8 cellular contexts compared by ENCODE assay signal in genomic region chr5:177472460-177473441, GRCh38. TPM values are rescaled to one million over a fixed set of nuclear protein-coding genes. Genes with fewer than 3 reads are reported as not detected.
DNase-seq lines count a peak whose midpoint lies in the region; FAIRE-seq and TF ChIP-seq lines count a peak whose summit lies in the region.

No MANE protein-coding gene starts in this region.

- H3K27ac Mint-ChIP-seq in activated naive CD8-positive, alpha-beta T cell treated with anti-CD3 and anti-CD28 coated beads for 36 hours, result peak overlapping the region; percentile 89

- no peak for TF ChIP-seq CTCF in PC-9 (conservative IDR thresholded peaks at IDR 0.05)

- H3K4me1 ChIP-seq in PC-9 (replicated peaks; ENCODE audit: insufficient read depth) (peaks cover 22% of the 10 kb centered on the region), iPS-18a (ENCODE audit: control insufficient read depth, low read depth, low read length) (peaks cover 41% of the 10 kb centered on the region)

- H2AFZ ChIP-seq in PC-9, result 0 out of 2 replicates have a peak overlapping the region, but pooled peaks have one; percentile 63

- H3K79me2 ChIP-seq in PC-9 (ENCODE audit: low read depth), result peaks cover 21% of the 10 kb centered on the region; the same call in 1 of the 2 replicates

- H3K27me3 ChIP-seq in PC-9 (ENCODE audit: insufficient read depth, low read depth) (no peaks in the 10 kb centered on the region), iPS-18a (ENCODE audit: control insufficient read depth, insufficient read depth, low read length) (no peaks in the 10 kb centered on the region)

- TF ChIP-seq POLR2A in H54 (IDR thresholded peaks at IDR 0.05; ENCODE audit: low read depth, low read length), result peak; percentile 14; the same call in 1 of the 2 replicates

- H3F3A ChIP-seq in PC-9 (ENCODE audit: insufficient read depth, low read depth), result peaks cover 40% of the 10 kb centered on the region

- peaks cover 24% of the 10 kb centered on the region for H4K20me1 ChIP-seq in PC-9 (ENCODE audit: insufficient read depth)

- no peaks in the 10 kb centered on the region for H3K9me2 ChIP-seq in PC-9 (ENCODE audit: insufficient read depth)

- intact Hi-C loops in PC-9 (cut with micrococcal nuclease; ENCODE audit: unreplicated experiment), result no loop called here

- no peaks in the 10 kb centered on the region for H3K9me3 Mint-ChIP-seq in activated naive CD8-positive, alpha-beta T cell treated with anti-CD3 and anti-CD28 coated beads for 36 hours

- no peaks in the 10 kb centered on the region for H3K27me3 Mint-ChIP-seq in activated naive CD8-positive, alpha-beta T cell treated with anti-CD3 and anti-CD28 coated beads for 36 hours

- peaks cover 50% of the 10 kb centered on the region for H3K4me1 Mint-ChIP-seq in activated naive CD8-positive, alpha-beta T cell treated with anti-CD3 and anti-CD28 coated beads for 36 hours

- H3K9me3 ChIP-seq in PC-9 (ENCODE audit: insufficient read depth, low read depth), result no peaks in the 10 kb centered on the region
- no peaks in the 10 kb centered on the region for H3K9me3 ChIP-seq in iPS-18a (ENCODE audit: control insufficient read depth, low read depth, low read length)

- peak overlapping the region; percentile 97 for H3K4me2 ChIP-seq in PC-9

- POLR2A ChIA-PET in PC-9 (lab: Charles Lee; ENCODE audit: unreplicated experiment), result interaction anchor here (0.6 to 2.1 kb wide), 3 partner anchors 17 to 25 kb away, joined by 3 to 6 read pairs (median 5); no protein-coding TSS in a partner anchor

- peak overlapping the region; percentile 85 for H3K4me3 Mint-ChIP-seq in activated naive CD8-positive, alpha-beta T cell treated with anti-CD3 and anti-CD28 coated beads for 36 hours

- H3K36me3 Mint-ChIP-seq in activated naive CD8-positive, alpha-beta T cell treated with anti-CD3 and anti-CD28 coated beads for 36 hours, result peaks cover 16% of the 10 kb centered on the region

- H3K36me3 ChIP-seq in PC-9 (ENCODE audit: low read depth) (no peaks in the 10 kb centered on the region), iPS-18a (ENCODE audit: control insufficient read depth, low read depth, low read length) (peaks cover 27% of the 10 kb centered on the region)

- H3K4me3 ChIP-seq in PC-9, result peak overlapping the region; percentile 79
- peak overlapping the region; percentile 84 for H3K4me3 ChIP-seq in iPS-18a (ENCODE audit: low read length)

- no TSS peak for BruUV-seq in PC-9 (replicated peaks; lab: Mats Ljungman, UMichigan)

- CTCF ChIA-PET in PC-9 (lab: Charles Lee), result interaction anchor here (0.7 to 1.1 kb wide), 2 partner anchors 13 to 15 kb away, joined by 3 read pairs; no protein-coding TSS in a partner anchor

- FAIRE-seq in H54 (lab: Jason Lieb, UNC), result no peak

- no peak overlapping the region for H3K27ac ChIP-seq in PC-9
- peak overlapping the region; percentile 75 for H3K27ac ChIP-seq in iPS-18a (ENCODE audit: low read length)

- DNase-seq in DMS53 treated with DMSO at 0.1 percent for 48 hours (lab: John Stamatoyannopoulos, UW; ENCODE audit: unreplicated experiment) (peak; percentile 6), H54 (ENCODE audit: insufficient read length, low spot score) (no peak), PC-9 (peak in 1 of 2 experiments; percentile 53), Ammon's horn (ENCODE audit: low spot score) (no peak), NCI-H1930 (lab: John Stamatoyannopoulos, UW) (no peak)
- peak; percentile 90 for DNase-seq in activated naive CD8-positive, alpha-beta T cell treated with anti-CD3 and anti-CD28 coated beads for 36 hours
- peak; percentile 56 for DNase-seq in stimulated activated CD4-positive, alpha-beta T cell treated with anti-CD3 and anti-CD28 coated beads, Interleukin-1b, Interleukin-23, amount 100 ng/mL, for 48 hours

- peak overlapping the region; percentile 91 for H3K9ac ChIP-seq in iPS-18a (ENCODE audit: low read length)

RNA-seq across cellular contexts. Expression of gene DBN1, which starts 0.7 kb away (rescaled TPM):
- 144 and 181 TPM in 2 replicates for total RNA-seq in PC-9 (2021)
- 100 to 1,000 TPM; 100 to 106 TPM for total RNA-seq in activated naive CD8-positive, alpha-beta T cell treated with anti-CD3 and anti-CD28 coated beads for 36 hours

RNA-seq across cellular contexts. Expression of gene PDLIM7, which starts 24.7 kb away (rescaled TPM):
- 167 and 202 TPM in 2 replicates for total RNA-seq in PC-9 (2021)
- total RNA-seq in activated naive CD8-positive, alpha-beta T cell treated with anti-CD3 and anti-CD28 coated beads for 36 hours, result 10 to 100 TPM; 38.5 to 41.9 TPM

RNA-seq across cellular contexts. Expression of gene PRR7, which starts 26.1 kb away (rescaled TPM):
- 22.2 and 31.7 TPM in 2 replicates for total RNA-seq in PC-9 (2021)
- total RNA-seq in activated naive CD8-positive, alpha-beta T cell treated with anti-CD3 and anti-CD28 coated beads for 36 hours, result 10 to 100 TPM; 21.5 to 21.8 TPM

RNA-seq across cellular contexts. Expression of gene DOK3, which starts 36.9 kb away (rescaled TPM):
- 12.2 and 12.3 TPM in 2 replicates for total RNA-seq in PC-9 (2021)
- 1 to 10 TPM; 8.2 to 8.6 TPM for total RNA-seq in activated naive CD8-positive, alpha-beta T cell treated with anti-CD3 and anti-CD28 coated beads for 36 hours

RNA-seq across cellular contexts. Expression of gene DDX41, which starts 44.0 kb away (rescaled TPM):
- total RNA-seq in PC-9 (2021), result 90.8 and 93.1 TPM in 2 replicates
- 100 to 1,000 TPM; 211 to 220 TPM for total RNA-seq in activated naive CD8-positive, alpha-beta T cell treated with anti-CD3 and anti-CD28 coated beads for 36 hours

Comparison
In these comparisons a context has a peak if more than half of its experiments do, and no peak if none do; other contexts are left out.
1. DNase-seq: peak in DMS53 treated with DMSO at 0.1 percent for 48 hours (single experiment), activated naive CD8-positive, alpha-beta T cell treated with anti-CD3 and anti-CD28 coated beads for 36 hours (single experiment) and stimulated activated CD4-positive, alpha-beta T cell treated with anti-CD3 and anti-CD28 coated beads, Interleukin-1b, Interleukin-23, amount 100 ng/mL, for 48 hours (single experiment); none in H54 (single experiment), Ammon's horn (single experiment) and NCI-H1930 (0 of 2).